Comparison of ENCODE assay signal across 8 cellular contexts in the genomic region with DNA sequence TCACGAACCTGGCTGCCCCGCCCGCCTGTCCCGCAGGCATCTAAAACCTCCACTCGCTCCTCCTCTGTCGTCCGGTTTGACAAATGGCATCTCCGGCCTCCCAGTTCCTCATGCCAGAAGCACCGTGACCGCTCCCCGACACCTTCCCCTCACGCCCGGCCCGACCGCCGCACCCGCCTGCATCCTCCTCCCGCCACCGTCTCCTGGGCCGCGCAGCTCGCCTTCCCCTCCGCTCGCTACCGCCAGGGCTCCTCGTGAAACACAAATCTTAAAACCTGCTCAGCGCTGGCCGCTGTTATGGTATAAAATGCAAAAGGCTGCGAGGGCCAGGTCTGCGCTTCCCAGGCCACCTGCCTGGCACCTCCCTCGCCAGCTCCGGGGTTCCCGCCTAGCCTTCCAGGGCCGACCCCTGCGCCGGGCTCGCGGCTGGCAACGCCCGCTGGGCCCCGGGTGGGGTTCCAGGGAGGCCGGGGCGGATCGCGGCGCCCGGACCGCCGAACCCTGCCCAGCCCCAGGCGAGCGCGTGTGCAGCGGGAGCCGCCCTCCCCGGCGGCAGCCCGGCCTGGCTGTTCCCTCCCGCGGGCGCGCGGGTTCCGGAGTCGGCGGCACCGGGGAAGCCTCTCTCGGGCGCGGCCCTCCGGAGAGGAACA. TPM values are rescaled to one million over a fixed set of nuclear protein-coding genes. Genes with fewer than 3 reads are reported as not detected.
DNase-seq lines count a peak whose midpoint lies in the region; ATAC-seq and TF ChIP-seq lines count a peak whose summit lies in the region.

No MANE protein-coding gene starts in this region.

- DNase-seq in left ventricle myocardium superior (peak; percentile 45), sigmoid colon (no peak)

- peak overlapping the region; percentile 76 for H3K27ac Mint-ChIP-seq in activated naive CD4-positive, alpha-beta T cell treated with anti-CD3 and anti-CD28 coated beads, Interleukin-2, amount 50 U/mL, for 24 hours

- peaks cover 63 to 91% (median 86%) of the 10 kb centered on the region in 11 experiments for H4K20me1 ChIP-seq in BLaER1 treated with 17β-estradiol and CSF1 and Interleukin-3, amounts not matched to agents 10 nM and 100 nM
- no peaks in the 10 kb centered on the region for H4K20me1 ChIP-seq in KMS-11 (ENCODE audit: insufficient read depth)

- no peaks in the 10 kb centered on the region for H3K27me3 Mint-ChIP-seq in activated naive CD4-positive, alpha-beta T cell treated with anti-CD3 and anti-CD28 coated beads, Interleukin-2, amount 50 U/mL, for 24 hours

- H3K4me3 ChIP-seq in BLaER1 treated with 17β-estradiol and CSF1 and Interleukin-3, amounts not matched to agents 10 nM and 100 nM = peak overlapping the region; percentile 78 to 99 (median 88)
- H3K4me3 ChIP-seq in KMS-11 (IDR thresholded peaks at IDR 0.05; ENCODE audit: insufficient read depth, low read depth, low read length) (no peak overlapping the region), sigmoid colon (peak overlapping the region; percentile 63 to 94 (median 90))

- H2AFZ ChIP-seq in KMS-11 (ENCODE audit: low read depth) = peak overlapping the region; percentile 39; the same call in 1 of the 2 replicates

- H3K4me3 Mint-ChIP-seq in activated naive CD4-positive, alpha-beta T cell treated with anti-CD3 and anti-CD28 coated beads, Interleukin-2, amount 50 U/mL, for 24 hours = peak overlapping the region; percentile 87

- 0 to 1% methylated on average over 70 of the region's 70 CpGs for WGBS in sigmoid colon, 2 donors

- TF ChIP-seq CTCF in KMS-11 (conservative IDR thresholded peaks at IDR 0.05; ENCODE audit: low read depth, low read length) (no peak), sigmoid colon (IDR thresholded peaks at IDR 0.05) (peak in 1 of 4 experiments; percentile 34)

- H3K27me3 ChIP-seq in BLaER1 treated with 17β-estradiol and CSF1 and Interleukin-3, amounts not matched to agents 10 nM and 100 nM = no peaks in the 10 kb centered on the region
- H3K27me3 ChIP-seq in KMS-11 (ENCODE audit: insufficient read depth, low read depth) (no peaks in the 10 kb centered on the region), sigmoid colon (no peaks in the 10 kb centered on the region)

- peaks cover 3% of the 10 kb centered on the region for H3K36me3 Mint-ChIP-seq in activated naive CD4-positive, alpha-beta T cell treated with anti-CD3 and anti-CD28 coated beads, Interleukin-2, amount 50 U/mL, for 24 hours

- H3K27ac ChIP-seq in BLaER1 treated with 17β-estradiol and CSF1 and Interleukin-3, amounts not matched to agents 10 nM and 100 nM = peak overlapping the region; percentile 54 to 86 (median 80); a peak in 21 of 22 replicates
- H3K27ac ChIP-seq in KMS-11 (peak overlapping the region; percentile 37; the same call in 1 of the 2 replicates), sigmoid colon (peak overlapping the region; percentile 80 to 92 (median 87))

- no peaks in the 10 kb centered on the region for H3K9me3 Mint-ChIP-seq in activated naive CD4-positive, alpha-beta T cell treated with anti-CD3 and anti-CD28 coated beads, Interleukin-2, amount 50 U/mL, for 24 hours

- H3K9ac ChIP-seq in BLaER1 treated with 17β-estradiol and CSF1 and Interleukin-3, amounts not matched to agents 10 nM and 100 nM = peak overlapping the region; percentile 83 to 95 (median 88)
- peak overlapping the region; percentile 27; the same call in 1 of the 2 replicates for H3K9ac ChIP-seq in KMS-11

- H3K4me2 ChIP-seq in BLaER1 treated with 17β-estradiol and CSF1 and Interleukin-3, amounts not matched to agents 10 nM and 100 nM = peak overlapping the region; percentile 83 to 99 (median 95)
- H3K4me2 ChIP-seq in KMS-11 = peak overlapping the region; percentile 66

- peaks cover 27% of the 10 kb centered on the region for H3K4me1 Mint-ChIP-seq in activated naive CD4-positive, alpha-beta T cell treated with anti-CD3 and anti-CD28 coated beads, Interleukin-2, amount 50 U/mL, for 24 hours

- ATAC-seq in GM19452 (IDR thresholded peaks at IDR 0.05; ENCODE audit: unreplicated experiment) = peak; percentile 8
- ATAC-seq in left ventricle myocardium superior = no peak
- ATAC-seq in HG03108 (IDR thresholded peaks at IDR 0.05; ENCODE audit: unreplicated experiment) = no peak
- ATAC-seq in GM21526 (IDR thresholded peaks at IDR 0.05; ENCODE audit: low FRiP score, unreplicated experiment) = no peak

- peaks cover 43% of the 10 kb centered on the region for H3K79me2 ChIP-seq in KMS-11 (ENCODE audit: insufficient read depth, low read depth)

- intact Hi-C loops in left ventricle myocardium superior (cut with micrococcal nuclease) (no loop called here), sigmoid colon (cut with DNase I) (no loop called here)

- peaks cover 22 to 40% (median 27%) of the 10 kb centered on the region in 10 experiments for H3K4me1 ChIP-seq in BLaER1 treated with 17β-estradiol and CSF1 and Interleukin-3, amounts not matched to agents 10 nM and 100 nM
- H3K4me1 ChIP-seq in KMS-11 (ENCODE audit: low read depth, poor library complexity, severe bottlenecking) (peaks cover 14% of the 10 kb centered on the region), sigmoid colon (peaks cover 0 to 48% (median 40%) of the 10 kb centered on the region in 4 donors)

- no peak for TF ChIP-seq POLR2A in sigmoid colon (IDR thresholded peaks at IDR 0.05)

- TF ChIP-seq EP300 in sigmoid colon (IDR thresholded peaks at IDR 0.05) = no peak

- H3K36me3 ChIP-seq in BLaER1 treated with 17β-estradiol and CSF1 and Interleukin-3, amounts not matched to agents 10 nM and 100 nM = peaks cover 51 to 71% (median 57%) of the 10 kb centered on the region in 11 experiments
- H3K36me3 ChIP-seq in KMS-11 (ENCODE audit: insufficient read depth) = no peaks in the 10 kb centered on the region
- peaks cover 0 to 58% (median 34%) of the 10 kb centered on the region in 4 donors for H3K36me3 ChIP-seq in sigmoid colon

- H3K9me3 ChIP-seq in BLaER1 treated with 17β-estradiol and CSF1 and Interleukin-3, amounts not matched to agents 10 nM and 100 nM (replicated peaks in 1 of 11) = no peaks in the 10 kb centered on the region
- no peaks in the 10 kb centered on the region for H3K9me3 ChIP-seq in sigmoid colon

RNA-seq across cellular contexts. Expression of a gene that starts 0.5 kb away (rescaled TPM):
- total RNA-seq in left ventricle myocardium superior (40.8 TPM), sigmoid colon (10 to 100 TPM; 61.4 to 98.4 (median 78.9) TPM)
- polyA plus RNA-seq in sigmoid colon = 10 to 100 TPM; 34.4 to 59.5 (median 40.2) TPM

RNA-seq across cellular contexts. Expression of a gene that starts 0.9 kb away (rescaled TPM):
- 36.6 TPM for total RNA-seq in left ventricle myocardium superior
- total RNA-seq in sigmoid colon = 100 to 1,000 TPM in 2 of 4 donors, 10 to 100 TPM in 2; 77.8 to 170 (median 98.1) TPM
- 10 to 100 TPM; 53.5 to 69.1 (median 56.6) TPM for polyA plus RNA-seq in sigmoid colon

RNA-seq across cellular contexts. Expression of a gene that starts 8.9 kb away (rescaled TPM):
- total RNA-seq in left ventricle myocardium superior = 85.9 TPM
- total RNA-seq in sigmoid colon = 100 to 1,000 TPM in 1 of 4 donors, 10 to 100 TPM in 3; 61.5 to 104 (median 71.1) TPM
- 100 to 1,000 TPM; 114 to 198 (median 129) TPM for polyA plus RNA-seq in sigmoid colon

RNA-seq across cellular contexts. Expression of a gene that starts 9.3 kb away (rescaled TPM):
- total RNA-seq in left ventricle myocardium superior (8.1 TPM), sigmoid colon (10 to 100 TPM in 1 of 4 donors, 1 to 10 TPM in 3; 4.3 to 10.5 (median 7.2) TPM)
- 10 to 100 TPM in 1 of 3 donors, 1 to 10 TPM in 2; 1.8 to 17.1 (median 2.5) TPM for polyA plus RNA-seq in sigmoid colon

RNA-seq across cellular contexts. Expression of a gene that starts 10.5 kb away (rescaled TPM):
- total RNA-seq in left ventricle myocardium superior (38.3 TPM), sigmoid colon (100 to 1,000 TPM in 3 of 4 donors, 10 to 100 TPM in 1; 79.8 to 152 (median 128) TPM)
- polyA plus RNA-seq in sigmoid colon = 10 to 100 TPM; 32.4 to 87.8 (median 41.4) TPM

Comparison
In these comparisons a context has a peak if more than half of its experiments do, and no peak if none do; other contexts are left out.
1. H3K27ac ChIP-seq: peak in every context shown above with its lines; median percentile 87 in sigmoid colon; 80 in BLaER1 treated with 17β-estradiol and CSF1 and Interleukin-3, amounts not matched to agents 10 nM and 100 nM; 37 in KMS-11.